Comparison of ENCODE assay signal across 8 cellular contexts in the genomic region with DNA sequence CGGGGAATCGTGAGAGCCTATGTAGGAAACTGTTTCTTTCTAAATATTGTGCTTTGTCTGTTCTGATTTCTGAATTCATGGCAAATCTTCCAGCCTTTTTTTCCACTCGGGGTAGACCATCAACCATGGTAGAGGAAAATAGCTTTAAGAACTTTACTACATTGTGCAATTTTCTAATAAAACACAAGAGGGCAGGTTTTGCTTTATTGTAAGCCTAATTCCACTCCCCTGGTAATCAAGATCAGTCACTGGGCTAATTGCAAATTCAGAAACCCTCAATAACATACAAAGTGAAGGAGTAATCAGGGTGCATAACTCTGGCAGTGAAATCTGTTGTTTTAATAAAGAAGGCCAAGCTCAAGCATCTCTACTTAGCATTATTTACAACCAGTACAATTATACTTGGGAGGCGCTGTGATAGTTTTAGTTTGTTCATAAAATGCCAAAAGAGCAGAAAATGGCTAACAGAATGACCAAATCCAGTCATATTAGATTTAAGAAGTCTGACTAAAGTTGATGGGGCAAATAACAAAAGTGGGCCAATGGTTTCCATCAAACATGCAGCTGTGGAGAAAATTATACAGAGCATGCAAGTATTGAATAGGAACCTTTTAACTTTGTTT. TPM values are rescaled to one million over a fixed set of nuclear protein-coding genes. Genes with fewer than 3 reads are reported as not detected.
A peak's percentile ranks its signal among the peaks of the same experiment; 100 is the strongest.
DNase-seq lines count a peak whose midpoint lies in the region; ATAC-seq and TF ChIP-seq lines count a peak whose summit lies in the region.

No MANE protein-coding gene starts in this region.

- H3K27ac ChIP-seq in WERI-Rb-1 (peak overlapping the region; percentile 93), gastrocnemius medialis (no peak overlapping the region)

- no peak overlapping the region for H3K27ac Mint-ChIP-seq in activated CD8-positive, alpha-beta memory T cell treated with anti-CD3 and anti-CD28 coated beads, Interleukin-2, amount 10 ng/mL, durations not matched to agents 7 days and 5 days
- no peak overlapping the region for H3K27ac Mint-ChIP-seq in glutamatergic neuron (ENCODE audit: unreplicated experiment)

- no peaks in the 10 kb centered on the region for H3K36me3 ChIP-seq in WERI-Rb-1
- H3K36me3 ChIP-seq in gastrocnemius medialis, result no peaks in the 10 kb centered on the region

- TF ChIP-seq CTCF in WERI-Rb-1 (IDR thresholded peaks at IDR 0.05; ENCODE audit: low read depth, low read length) (peak; percentile 59), glutamatergic neuron (IDR thresholded peaks at IDR 0.05; ENCODE audit: partially characterized antibody, unreplicated experiment) (peak; percentile 76), gastrocnemius medialis (IDR thresholded peaks at IDR 0.05 in 4 of 5, conservative IDR thresholded peaks at IDR 0.05 in 1 of 5) (peak in 4 of 5 experiments; percentile 20 to 49 (median 42))

- H3K36me3 Mint-ChIP-seq in activated CD8-positive, alpha-beta memory T cell treated with anti-CD3 and anti-CD28 coated beads, Interleukin-2, amount 10 ng/mL, durations not matched to agents 7 days and 5 days, result peaks cover 2% of the 10 kb centered on the region
- no peaks in the 10 kb centered on the region for H3K36me3 Mint-ChIP-seq in glutamatergic neuron (ENCODE audit: unreplicated experiment)

- no peak overlapping the region for H3K4me3 Mint-ChIP-seq in activated CD8-positive, alpha-beta memory T cell treated with anti-CD3 and anti-CD28 coated beads, Interleukin-2, amount 10 ng/mL, durations not matched to agents 7 days and 5 days
- H3K4me3 Mint-ChIP-seq in glutamatergic neuron (ENCODE audit: unreplicated experiment), result no peak overlapping the region

- H3K27me3 Mint-ChIP-seq in activated CD8-positive, alpha-beta memory T cell treated with anti-CD3 and anti-CD28 coated beads, Interleukin-2, amount 10 ng/mL, durations not matched to agents 7 days and 5 days, result peaks cover 3% of the 10 kb centered on the region
- H3K27me3 Mint-ChIP-seq in glutamatergic neuron (ENCODE audit: unreplicated experiment), result no peaks in the 10 kb centered on the region

- H3K4me3 ChIP-seq in WERI-Rb-1 (ENCODE audit: low read depth, low read length), result no peak overlapping the region
- H3K4me3 ChIP-seq in gastrocnemius medialis, result no peak overlapping the region

- intact Hi-C loops in gastrocnemius medialis (cut with DNase I; ENCODE audit: low total_unique reads), result loop anchor here (1.0 to 10.0 kb wide), 2 partner anchors 109 to 182 kb away; no protein-coding TSS in a partner anchor

- H3K9me3 ChIP-seq in WERI-Rb-1 (ENCODE audit: severe bottlenecking) (peaks cover 9% of the 10 kb centered on the region), gastrocnemius medialis (no peaks in the 10 kb centered on the region)

- CTCF ChIA-PET in activated CD8-positive, alpha-beta memory T cell treated with anti-CD3 and anti-CD28 coated beads, Interleukin-2, amount 10 ng/mL, durations not matched to agents 7 days and 5 days (lab: Charles Lee), result interaction anchor here (0.8 to 8.3 kb wide), 16 partner anchors 10 to 969 kb away, joined by 3 to 128 read pairs (median 3); partner anchors contain the start of gene TGDS

- ATAC-seq in activated CD8-positive, alpha-beta memory T cell treated with anti-CD3 and anti-CD28 coated beads, Interleukin-2, amount 10 ng/mL, durations not matched to agents 7 days and 5 days, result peak; percentile 58
- ATAC-seq in HG02798 (IDR thresholded peaks at IDR 0.05; ENCODE audit: poor library complexity, unreplicated experiment) (peak; percentile 56), gastrocnemius medialis (peak in 1 of 2 donors; percentile 64)

- no peak for TF ChIP-seq POLR2A in gastrocnemius medialis (IDR thresholded peaks at IDR 0.05)

- no peaks in the 10 kb centered on the region for H3K4me1 ChIP-seq in gastrocnemius medialis

- no peak for DNase-seq in activated CD8-positive, alpha-beta memory T cell treated with anti-CD3 and anti-CD28 coated beads, Interleukin-2, amount 10 ng/mL, durations not matched to agents 7 days and 5 days
- DNase-seq in activated CD8-positive, alpha-beta memory T cell treated with anti-CD3 and anti-CD28 coated beads, Interleukin-2, amount 50 U/mL, for 4 hours, result no peak
- peak; percentile 24 for DNase-seq in NCI-H2081 treated with DMSO at 0.1 percent for 48 hours (lab: John Stamatoyannopoulos, UW)
- no peak for DNase-seq in WERI-Rb-1
- no peak for DNase-seq in glutamatergic neuron
- DNase-seq in gastrocnemius medialis, result no peak
- no peak for DNase-seq in NK-92 treated with Interleukin-12 subunit alpha and Interleukin-12 subunit beta, amount 100 ng/mL, for 24 hours (lab: John Stamatoyannopoulos, UW)

- no peaks in the 10 kb centered on the region for H3K9me3 Mint-ChIP-seq in activated CD8-positive, alpha-beta memory T cell treated with anti-CD3 and anti-CD28 coated beads, Interleukin-2, amount 10 ng/mL, durations not matched to agents 7 days and 5 days (ENCODE audit: low read depth)
- H3K9me3 Mint-ChIP-seq in glutamatergic neuron (ENCODE audit: unreplicated experiment), result no peaks in the 10 kb centered on the region

- no peaks in the 10 kb centered on the region for H3K27me3 ChIP-seq in WERI-Rb-1 (ENCODE audit: insufficient read depth, low read depth, severe bottlenecking)
- no peaks in the 10 kb centered on the region for H3K27me3 ChIP-seq in gastrocnemius medialis

- peaks cover 16% of the 10 kb centered on the region for H3K4me1 Mint-ChIP-seq in activated CD8-positive, alpha-beta memory T cell treated with anti-CD3 and anti-CD28 coated beads, Interleukin-2, amount 10 ng/mL, durations not matched to agents 7 days and 5 days
- H3K4me1 Mint-ChIP-seq in glutamatergic neuron (ENCODE audit: low read depth, unreplicated experiment), result peaks cover 14% of the 10 kb centered on the region

- in situ Hi-C loops in gastrocnemius medialis (cut with MboI; ENCODE audit: low sequenced_read_pairs in 4 of 4), result loop anchor here (5.0 to 10.0 kb wide), 3 partner anchors 179 to 187 kb away; no protein-coding TSS in a partner anchor

RNA-seq across cellular contexts. Expression of gene DCT, which starts 43.8 kb away (rescaled TPM):
- under 1 TPM in 1 of 2 experiments, not detected in 1; 0.06 TPM for total RNA-seq in activated CD8-positive, alpha-beta memory T cell treated with anti-CD3 and anti-CD28 coated beads, Interleukin-2, amount 10 ng/mL, durations not matched to agents 7 days and 5 days
- total RNA-seq in glutamatergic neuron (ENCODE audit: unreplicated experiment) (0.07 TPM), gastrocnemius medialis (under 1 TPM in 3 of 4 donors, not detected in 1; 0.10 to 0.71 (median 0.16) TPM)
